In the genomic region with DNA sequence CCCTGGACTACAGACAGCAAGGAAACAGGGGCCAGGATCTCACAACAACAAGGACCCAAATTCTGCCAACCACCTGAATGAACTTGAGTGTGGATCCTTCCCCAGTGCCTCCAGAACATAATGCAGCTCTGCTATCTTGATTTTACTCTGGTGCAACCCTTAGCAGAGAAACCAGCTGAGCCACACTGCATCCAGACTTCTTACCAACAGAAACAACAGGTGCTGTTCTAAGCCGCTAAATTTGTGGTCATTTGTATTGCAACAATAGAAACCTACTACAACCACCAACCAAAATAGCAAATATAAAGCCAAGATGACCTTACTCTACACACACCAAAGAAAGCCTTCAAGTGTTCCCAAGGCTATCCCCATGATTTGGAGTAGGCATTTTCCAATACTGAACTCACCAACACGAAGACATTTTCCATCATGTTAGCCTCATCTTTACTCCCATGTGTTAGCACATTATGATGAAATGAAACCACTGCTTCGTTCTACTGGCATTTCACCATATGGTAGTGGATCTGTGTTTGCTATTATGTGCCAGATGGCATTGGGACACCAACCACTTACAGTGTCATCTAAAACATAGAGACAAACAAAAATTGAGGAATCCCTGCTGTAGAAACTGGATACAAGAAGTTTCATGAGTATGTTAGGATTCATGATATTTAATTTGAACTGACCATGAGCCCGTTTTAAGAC, we compare ENCODE assay signal across 23 cellular contexts.
DNase-seq lines count a peak whose midpoint lies in the region; ATAC-seq lines count a peak whose summit lies in the region.
"Had no signal": no experiment of that assay in that cellular context is flagged by ENCODE, and none has a peak within 500 bp of the region (broad histone marks: within the 10 kb centered on the region; RNA-seq: fewer than 3 reads in every experiment).

No MANE protein-coding gene starts in this region.

- H3K18ac ChIP-seq in mesendoderm (ENCODE audit: low read length): no peak overlapping the region

- H4K8ac ChIP-seq in mesendoderm (ENCODE audit: low read depth, low read length): no peak overlapping the region

- H4K5ac ChIP-seq in mesendoderm (ENCODE audit: low read length): no peak overlapping the region

- no peaks in the 10 kb centered on the region for H3K79me1 ChIP-seq in mesendoderm (ENCODE audit: low read length)

- H3K36me3 ChIP-seq in SJCRH30 (no peaks in the 10 kb centered on the region), mesendoderm (ENCODE audit: control insufficient read depth, insufficient read depth, low read length) (no peaks in the 10 kb centered on the region)
- H3K36me3 ChIP-seq: gastroesophageal sphincter, sigmoid colon, tibial artery had no signal

- no peak overlapping the region for H3K27ac ChIP-seq in SJCRH30
- H3K27ac ChIP-seq in mesendoderm (ENCODE audit: low read depth, low read length): no peak overlapping the region
- H3K27ac ChIP-seq: gastroesophageal sphincter, sigmoid colon, tibial artery had no signal

- POLR2A ChIA-PET in activated CD4-positive, alpha-beta T cell treated with anti-CD3 and anti-CD28 coated beads for 36 hours (lab: Charles Lee): no interaction called here

- H3K27me3 ChIP-seq in SJCRH30: no peaks in the 10 kb centered on the region
- H3K27me3 ChIP-seq in mesendoderm (ENCODE audit: insufficient read depth, low read length, poor library complexity): no peaks in the 10 kb centered on the region
- H3K27me3 ChIP-seq: gastroesophageal sphincter, sigmoid colon, tibial artery had no signal

- H2BK5ac ChIP-seq in mesendoderm (ENCODE audit: low read length): no peak overlapping the region

- H3K9me3 Mint-ChIP-seq in activated CD4-positive, alpha-beta T cell treated with anti-CD3 and anti-CD28 coated beads for 36 hours (ENCODE audit: low read depth): no peaks in the 10 kb centered on the region

- no peak overlapping the region for H3K23ac ChIP-seq in mesendoderm (ENCODE audit: low read length)

- ATAC-seq in activated CD4-positive, alpha-beta T cell treated with anti-CD3 and anti-CD28 coated beads for 36 hours: no peak
- ATAC-seq in GM19452 (IDR thresholded peaks at IDR 0.05; ENCODE audit: unreplicated experiment): no peak
- ATAC-seq: activated naive CD4-positive, alpha-beta T cell treated with anti-CD3 and anti-CD28 coated beads, Interleukin-2, amount 50 U/mL, for 72 hours; gastroesophageal sphincter; HCT116 had no signal

- H3K4me3 ChIP-seq in SJCRH30 (no peak overlapping the region), mesendoderm (ENCODE audit: low read length) (no peak overlapping the region)
- H3K4me3 ChIP-seq: gastroesophageal sphincter, lung, sigmoid colon, tibial artery had no signal

- no peak overlapping the region for H2BK15ac ChIP-seq in mesendoderm (replicated peaks; ENCODE audit: low read depth)

- no peaks in the 10 kb centered on the region for H3K4me1 Mint-ChIP-seq in activated CD4-positive, alpha-beta T cell treated with anti-CD3 and anti-CD28 coated beads for 36 hours
- H3K4me1 Mint-ChIP-seq: IgD-negative memory B cell had no signal

- H3K4me3 Mint-ChIP-seq in activated CD4-positive, alpha-beta T cell treated with anti-CD3 and anti-CD28 coated beads for 36 hours: no peak overlapping the region
- H3K4me3 Mint-ChIP-seq: IgD-negative memory B cell, nephron had no signal

- CTCF ChIA-PET in activated CD4-positive, alpha-beta T cell treated with anti-CD3 and anti-CD28 coated beads for 36 hours (lab: Charles Lee): interaction anchor here (0.8 kb wide), 1 partner anchor 171 kb away, joined by 3 read pairs; no protein-coding TSS in a partner anchor

- H3K4me1 ChIP-seq in SJCRH30: no peaks in the 10 kb centered on the region
- no peaks in the 10 kb centered on the region for H3K4me1 ChIP-seq in mesendoderm (ENCODE audit: control insufficient read depth, low read depth, low read length)
- H3K4me1 ChIP-seq: gastroesophageal sphincter, sigmoid colon, tibial artery had no signal

- H3K36me3 Mint-ChIP-seq in activated CD4-positive, alpha-beta T cell treated with anti-CD3 and anti-CD28 coated beads for 36 hours (ENCODE audit: low read depth): no peaks in the 10 kb centered on the region
- H3K36me3 Mint-ChIP-seq: activated naive CD4-positive, alpha-beta T cell treated with anti-CD3 and anti-CD28 coated beads, Interleukin-2, amount 50 U/mL, for 72 hours; IgD-negative memory B cell had no signal

- peak; percentile 57 for DNase-seq in NOMO-1 treated with DMSO at 0.1 percent for 48 hours (lab: John Stamatoyannopoulos, UW; ENCODE audit: unreplicated experiment)
- no peak for DNase-seq in NOMO-1 treated with dmso at 0.1 percent for 144 hours (lab: John Stamatoyannopoulos, UW; ENCODE audit: unreplicated experiment)
- peak; percentile 84 for DNase-seq in NCI-H2171 (lab: John Stamatoyannopoulos, UW)
- DNase-seq in SJCRH30: peak; percentile 7 to 24
- no peak for DNase-seq in activated CD4-positive, alpha-beta T cell treated with anti-CD3 and anti-CD28 coated beads for 36 hours
- no peak for DNase-seq in AG08395 (ENCODE audit: low spot score)
- no peak for DNase-seq in mesendoderm
- DNase-seq: activated CD8-positive, alpha-beta memory T cell treated with anti-CD3 and anti-CD28 coated beads for 24 hours; activated effector memory CD4-positive, alpha-beta T cell treated with Interleukin-2 at 50 U/mL for 16 hours; activated T-cell treated with anti-CD3 and anti-CD28 coated beads for 4 hours; NCI-H1105 treated with DMSO at 0.1 percent for 48 hours; NCI-H2029 treated with DMSO at 0.1 percent for 48 hours; sigmoid colon; stimulated activated CD4-positive, alpha-beta T cell treated with anti-CD3 and anti-CD28 coated beads, Interleukin-4, amount 100 ng/mL, for 24 hours; T-helper 9 cell; tibial artery had no signal

- H3K27ac Mint-ChIP-seq in activated CD4-positive, alpha-beta T cell treated with anti-CD3 and anti-CD28 coated beads for 36 hours: no peak overlapping the region
- H3K27ac Mint-ChIP-seq: activated naive CD4-positive, alpha-beta T cell treated with anti-CD3 and anti-CD28 coated beads, Interleukin-2, amount 50 U/mL, for 72 hours; IgD-negative memory B cell; nephron had no signal

- intact Hi-C loops in activated CD4-positive, alpha-beta T cell treated with anti-CD3 and anti-CD28 coated beads for 36 hours (cut with DNase I, micrococcal nuclease): no loop called here

- H3K27me3 Mint-ChIP-seq in activated CD4-positive, alpha-beta T cell treated with anti-CD3 and anti-CD28 coated beads for 36 hours: no peaks in the 10 kb centered on the region
- H3K27me3 Mint-ChIP-seq: IgD-negative memory B cell had no signal

- H3K4me2 ChIP-seq in mesendoderm (ENCODE audit: low read length): no peak overlapping the region

- H3K9ac ChIP-seq in mesendoderm (ENCODE audit: low read length): no peak overlapping the region

- H2BK120ac ChIP-seq in mesendoderm (ENCODE audit: low read depth, low read length): no peak overlapping the region

- no CpG with 5 or more reads among the region's 4 CpGs for WGBS in mesendoderm (ENCODE audit: extremely low coverage, insufficient coverage, low lambda C conversion rate)

- no peak overlapping the region for H3K4ac ChIP-seq in mesendoderm (ENCODE audit: low read depth, low read length)

- H3K9me3 ChIP-seq in SJCRH30 (replicated peaks): no peaks in the 10 kb centered on the region
- H3K9me3 ChIP-seq: gastroesophageal sphincter, sigmoid colon, tibial artery had no signal

- H2AK5ac ChIP-seq in mesendoderm (ENCODE audit: low read length): no peak overlapping the region

- H3K79me2 ChIP-seq in mesendoderm (ENCODE audit: control insufficient read depth, insufficient read depth, low read length): no peaks in the 10 kb centered on the region

- H3K56ac ChIP-seq in mesendoderm (ENCODE audit: low read length): no peak overlapping the region

Comparison
In these comparisons a context has a peak if more than half of its experiments do, and no peak if none do; other contexts are left out.
1. DNase-seq: peak in NOMO-1 treated with DMSO at 0.1 percent for 48 hours (single experiment), NCI-H2171 (single experiment) and SJCRH30 (2 of 2); none in NOMO-1 treated with dmso at 0.1 percent for 144 hours (single experiment), activated CD4-positive, alpha-beta T cell treated with anti-CD3 and anti-CD28 coated beads for 36 hours (single experiment), AG08395 (single experiment) and mesendoderm (single experiment).